Comparison of ENCODE assay signal across 8 cellular contexts in the genomic region with DNA sequence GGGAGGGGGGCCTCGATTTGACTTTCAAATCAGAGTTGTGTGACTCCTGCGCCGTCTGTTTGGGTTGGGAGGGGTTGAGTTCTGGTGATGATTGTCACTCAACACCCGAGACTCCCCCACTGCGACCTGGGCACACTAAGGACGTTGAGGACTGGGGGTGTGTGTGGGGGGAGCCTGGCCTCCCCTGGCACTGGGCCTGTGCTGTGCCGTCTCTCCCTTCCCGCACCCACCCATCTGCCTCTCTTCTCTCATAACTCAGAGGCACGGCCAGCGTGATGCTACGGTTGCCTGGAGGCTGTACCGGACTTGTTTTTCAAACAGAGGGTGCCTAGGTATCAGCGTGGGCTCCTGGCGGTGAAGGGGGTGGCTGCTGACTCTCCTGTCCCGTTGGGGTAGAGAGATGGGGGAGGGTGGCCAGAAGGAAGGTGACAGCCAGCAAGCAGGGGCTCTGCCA.
DNase-seq lines count a peak whose midpoint lies in the region; ATAC-seq and TF ChIP-seq lines count a peak whose summit lies in the region.

No MANE protein-coding gene starts in this region.

- H3K36me3 ChIP-seq in GM06990 (ENCODE audit: control insufficient read depth, insufficient read depth, low read length) (no peaks in the 10 kb centered on the region; the same call in 1 of the 2 replicates), rectal smooth muscle tissue (ENCODE audit: control insufficient read depth, insufficient read depth, low read length) (no peaks in the 10 kb centered on the region)

- POLR2A ChIA-PET in RWPE1 (lab: Yijun Ruan, JAX; ENCODE audit: low non-redundant PET): no interaction called here

- H3K27me3 ChIP-seq in GM06990 (replicated peaks; ENCODE audit: control insufficient read depth, insufficient read depth, low read length): no peaks in the 10 kb centered on the region
- no peaks in the 10 kb centered on the region for H3K27me3 ChIP-seq in rectal smooth muscle tissue (ENCODE audit: control insufficient read depth, insufficient read depth, low read length)

- CTCF ChIA-PET in RWPE1 (lab: Yijun Ruan, JAX): no interaction called here

- H3K9ac ChIP-seq in rectal smooth muscle tissue (ENCODE audit: low read length): no peak overlapping the region

- H3K4me3 ChIP-seq in GM06990 (replicated peaks; ENCODE audit: low read depth, low read length) (peak overlapping the region; percentile 65), fibroblast of pulmonary artery (replicated peaks; ENCODE audit: low read depth, low read length) (peak overlapping the region; percentile 70), rectal smooth muscle tissue (ENCODE audit: low read length) (peak overlapping the region; percentile 82)

- peak overlapping the region; percentile 68 for H3K27ac ChIP-seq in RWPE1
- H3K27ac ChIP-seq in rectal smooth muscle tissue (ENCODE audit: low read depth, low read length): no peak overlapping the region

- peaks cover 3% of the 10 kb centered on the region for H3K4me1 ChIP-seq in rectal smooth muscle tissue (ENCODE audit: control insufficient read depth, insufficient read depth, low read length)

- TF ChIP-seq CTCF in GM06990 (IDR thresholded peaks at IDR 0.05; ENCODE audit: insufficient read depth, low read length, poor library complexity, severe bottlenecking): no peak
- TF ChIP-seq CTCF in RWPE1 (conservative IDR thresholded peaks at IDR 0.05; ENCODE audit: low read depth): no peak
- TF ChIP-seq CTCF in fibroblast of pulmonary artery (IDR thresholded peaks at IDR 0.05; ENCODE audit: low read length, missing control alignments): no peak

- no peak for ATAC-seq in GM21360 (IDR thresholded peaks at IDR 0.05; ENCODE audit: unreplicated experiment)

- no peak for DNase-seq in GM06990 (ENCODE audit: extremely low read depth, insufficient read length)
- no peak for DNase-seq in RWPE1 (ENCODE audit: low spot score)
- DNase-seq in fibroblast of pulmonary artery (ENCODE audit: low read depth): no peak
- DNase-seq in MV-4-11 (lab: John Stamatoyannopoulos, UW): no peak
- DNase-seq in NOMO-1 treated with dmso at 0.1 percent for 144 hours (lab: John Stamatoyannopoulos, UW; ENCODE audit: unreplicated experiment): no peak
- no peak for DNase-seq in DMS79 (lab: John Stamatoyannopoulos, UW)
